Comparison of ENCODE assay signal across 1 cellular context in genomic region chr3:13401149-13401548, GRCh38.
A peak's percentile ranks its signal among the peaks of the same experiment; 100 is the strongest.
TF ChIP-seq lines count a peak whose summit lies in the region.

No MANE protein-coding gene starts in this region.

TF ChIP-seq in K562, 482 proteins besides CTCF, POLR2A, EP300 and RAD21 (continued from another document):
- TF ChIP-seq POLR2G (IDR thresholded peaks at IDR 0.05; ENCODE audit: low read depth, low read length) (0 out of 2 replicates have a peak, but pooled peaks have one; percentile 16), ZBTB33 (CRISPR knock-in tag; IDR thresholded peaks at IDR 0.05) (no peak)
